18 cellular contexts compared by ENCODE assay signal in the genomic region with DNA sequence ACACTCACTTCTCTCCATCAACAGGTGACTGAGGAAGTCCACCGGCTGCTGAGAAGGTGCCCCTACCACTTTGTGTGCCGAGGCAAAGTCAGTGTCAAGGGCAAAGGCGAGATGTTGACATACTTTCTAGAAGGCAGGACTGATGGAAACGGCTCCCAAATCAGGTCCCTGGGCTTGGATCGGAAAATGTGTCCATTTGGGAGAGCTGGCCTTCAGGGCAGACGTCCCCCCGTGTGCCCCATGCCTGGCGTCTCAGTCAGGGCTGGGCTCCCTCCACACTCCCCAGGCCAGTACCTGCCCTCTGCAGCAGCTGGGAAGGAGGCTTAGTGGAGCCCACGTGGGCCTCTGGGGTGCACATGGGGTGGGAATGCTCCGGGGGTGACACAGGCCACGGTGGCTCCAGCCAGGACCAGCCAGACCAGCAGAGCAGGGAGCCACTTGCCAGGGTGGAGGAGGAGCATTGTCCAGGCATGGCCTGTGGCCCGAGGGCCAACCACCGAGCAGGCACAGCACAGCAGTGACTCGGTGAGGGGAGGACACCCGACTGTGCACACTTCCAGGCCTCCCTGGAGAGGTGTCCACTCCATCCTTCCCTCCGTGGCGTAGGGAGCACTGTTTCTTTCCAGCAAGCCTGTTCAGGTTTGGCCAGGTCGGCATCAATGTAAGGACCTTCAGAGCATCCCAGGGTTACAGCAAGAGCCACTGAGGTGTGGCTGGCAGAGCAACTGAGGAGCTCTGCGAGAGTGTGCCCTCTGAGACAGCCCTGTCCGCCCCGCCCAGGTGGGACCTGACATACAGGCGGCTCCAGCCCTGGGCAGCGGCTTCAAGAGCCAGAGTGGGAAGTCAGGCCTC.
"Had no signal": no experiment of that assay in that cellular context is flagged by ENCODE, and none has a peak within 500 bp of the region (broad histone marks: within the 10 kb centered on the region; RNA-seq: fewer than 3 reads in every experiment).

No MANE protein-coding gene starts in this region.

- H3K36me3 ChIP-seq: neutrophil, transverse colon had no signal

- H3K9me3 Mint-ChIP-seq: activated naive CD8-positive, alpha-beta T cell treated with anti-CD3 and anti-CD28 coated beads, Interleukin-2, amount 10 ng/mL, durations not matched to agents 7 days and 5 days; brain; natural killer cell had no signal

- H3K4me3 Mint-ChIP-seq: activated naive CD8-positive, alpha-beta T cell treated with anti-CD3 and anti-CD28 coated beads, Interleukin-2, amount 10 ng/mL, durations not matched to agents 7 days and 5 days; brain; natural killer cell had no signal

- ATAC-seq: left ventricle myocardium superior, natural killer cell had no signal

- H3K9me3 ChIP-seq: neutrophil, transverse colon had no signal

- H3K36me3 Mint-ChIP-seq: activated naive CD8-positive, alpha-beta T cell treated with anti-CD3 and anti-CD28 coated beads, Interleukin-2, amount 10 ng/mL, durations not matched to agents 7 days and 5 days; natural killer cell had no signal

- H3K27me3 Mint-ChIP-seq: activated naive CD8-positive, alpha-beta T cell treated with anti-CD3 and anti-CD28 coated beads, Interleukin-2, amount 10 ng/mL, durations not matched to agents 7 days and 5 days; brain had no signal

- H3K4me3 ChIP-seq: transverse colon had no signal

- H3K4me1 Mint-ChIP-seq: activated naive CD8-positive, alpha-beta T cell treated with anti-CD3 and anti-CD28 coated beads, Interleukin-2, amount 10 ng/mL, durations not matched to agents 7 days and 5 days; brain had no signal

- H3K27me3 ChIP-seq: neutrophil, transverse colon had no signal

- H3K27ac Mint-ChIP-seq: activated naive CD8-positive, alpha-beta T cell treated with anti-CD3 and anti-CD28 coated beads, Interleukin-2, amount 10 ng/mL, durations not matched to agents 7 days and 5 days; brain; natural killer cell had no signal

- H3K27ac ChIP-seq: neutrophil, transverse colon had no signal

- DNase-seq: activated CD4-positive, alpha-beta T cell treated with anti-CD3 and anti-CD28 coated beads, Interleukin-2, amount 50 U/mL, for 48 hours; activated CD8-positive, alpha-beta memory T cell treated with anti-CD3 and anti-CD28 coated beads, Interleukin-2, amount 50 U/mL, for 4 hours; activated gamma-delta T cell treated with Interleukin-2 at 50 U/mL for 16 hours; activated naive CD8-positive, alpha-beta T cell treated with anti-CD3 and anti-CD28 coated beads, Interleukin-2, amount 10 ng/mL, durations not matched to agents 7 days and 5 days; central memory CD4-positive, alpha-beta T cell; cortex of kidney; effector CD4-positive, alpha-beta T cell; foreskin fibroblast; left ventricle myocardium superior; mesendoderm; natural killer cell; retina; stimulated activated CD4-positive, alpha-beta T cell treated with anti-CD3 and anti-CD28 coated beads, Interleukin-4, amount 100 ng/mL, for 24 hours; stimulated activated naive CD4-positive, alpha-beta T cell treated with Interleukin-2 at 50 U/mL for 16 hours; substantia nigra; transverse colon had no signal

- H3K4me1 ChIP-seq: transverse colon had no signal
